ENCODE assay signal across 18 cellular contexts in the genomic region with DNA sequence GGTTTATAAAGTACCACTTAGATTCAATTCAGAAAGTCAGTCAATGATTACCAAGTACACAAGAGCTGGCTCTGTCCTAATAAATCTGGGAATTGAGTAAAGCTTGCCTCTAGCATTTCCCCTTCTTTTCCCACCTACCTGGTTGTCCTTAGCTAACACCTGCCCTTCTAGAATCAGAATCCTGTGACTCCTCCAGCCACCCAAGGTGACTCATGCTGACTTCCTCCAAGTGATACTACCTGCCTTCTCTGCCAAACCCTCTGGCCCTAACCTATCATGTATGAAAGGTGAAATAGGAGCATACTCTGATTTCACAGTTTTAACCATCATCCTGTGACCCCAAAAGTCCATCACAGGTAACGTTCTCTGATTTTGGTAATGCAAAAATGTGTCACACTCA.
DNase-seq lines count a peak whose midpoint lies in the region; ATAC-seq, FAIRE-seq and TF ChIP-seq lines count a peak whose summit lies in the region.
"Had no signal": no experiment of that assay in that cellular context is flagged by ENCODE, and none has a peak within 500 bp of the region (broad histone marks: within the 10 kb centered on the region; RNA-seq: fewer than 3 reads in every experiment).

No MANE protein-coding gene starts in this region.

- no peak overlapping the region for H2BK15ac ChIP-seq in H9 (ENCODE audit: low read depth, low read length)

- H2BK20ac ChIP-seq in H9 (ENCODE audit: low read depth, low read length, poor library complexity, severe bottlenecking), result no peak overlapping the region

- H2BK120ac ChIP-seq in H9 (ENCODE audit: low read depth, low read length, poor library complexity, severe bottlenecking), result no peak overlapping the region

- H3K4me2 ChIP-seq in H9 (ENCODE audit: insufficient read depth, insufficient read length, low read length), result no peak overlapping the region
- H3K4me2 ChIP-seq: BLaER1 had no signal

- no peaks in the 10 kb centered on the region for H3K23me2 ChIP-seq in H9 (ENCODE audit: insufficient read length, low read depth, low read length, poor library complexity, severe bottlenecking)

- FAIRE-seq in pancreas (lab: Jason Lieb, UNC), result no peak

- H3K27me3 ChIP-seq in H9 (ENCODE audit: insufficient read depth, low read length) (no peaks in the 10 kb centered on the region), pancreas (no peaks in the 10 kb centered on the region)
- H3K27me3 ChIP-seq: adrenal gland, BLaER1, gastroesophageal sphincter had no signal

- no peaks in the 10 kb centered on the region for H4K20me1 ChIP-seq in H9 (ENCODE audit: control insufficient read depth, insufficient read depth, insufficient read length)
- H4K20me1 ChIP-seq: BLaER1 had no signal

- H3K4me1 ChIP-seq in H9 (ENCODE audit: insufficient read depth, low read length) (no peaks in the 10 kb centered on the region), pancreas (peaks cover 16 to 23% (median 18%) of the 10 kb centered on the region in 3 donors)
- H3K4me1 ChIP-seq: adrenal gland, BLaER1, gastroesophageal sphincter had no signal

- no peak overlapping the region for H4K5ac ChIP-seq in H9 (ENCODE audit: insufficient read length, low read depth, low read length)

- ATAC-seq in WTC11 (peak; percentile 32; the same call in 1 of the 2 replicates), pancreas (peak; percentile 91 to 93 (median 92)), GM18502 (IDR thresholded peaks at IDR 0.05; ENCODE audit: poor library complexity, unreplicated experiment) (no peak)
- ATAC-seq: gastroesophageal sphincter had no signal

- POLR2A ChIA-PET in WTC11 (lab: Charles Lee), result no interaction called here

- H3K4me3 Mint-ChIP-seq in H9 (no peak overlapping the region), WTC11 (no peak overlapping the region)
- H3K4me3 Mint-ChIP-seq: IgD-negative memory B cell, immature natural killer cell had no signal

- H3K9me3 Mint-ChIP-seq in H9 (no peaks in the 10 kb centered on the region), WTC11 (no peaks in the 10 kb centered on the region)
- H3K9me3 Mint-ChIP-seq: activated T-helper 2 cell treated with anti-CD3 and anti-CD28 coated beads, Interferon-gamma antibody, Interleukin-2, Interleukin-4, amounts not matched to agents 10 μg/mL and 5 μg/mL and 100 μg/mL, durations not matched to agents 14 hours and 24 hours and 36 hours; IgD-negative memory B cell; immature natural killer cell had no signal

- H2BK5ac ChIP-seq in H9 (ENCODE audit: insufficient read length, low read length), result no peak overlapping the region

- no peak overlapping the region for H3K4ac ChIP-seq in H9 (ENCODE audit: low read depth, low read length)

- no peak for TF ChIP-seq CTCF in H9 (conservative IDR thresholded peaks at IDR 0.05)
- no peak for TF ChIP-seq CTCF in WTC11 (IDR thresholded peaks at IDR 0.05)
- TF ChIP-seq CTCF in pancreas (IDR thresholded peaks at IDR 0.05), result no peak

- H3K4me3 ChIP-seq in pancreas, result no peak overlapping the region
- H3K4me3 ChIP-seq: adrenal gland, BLaER1, gastroesophageal sphincter, thoracic aorta had no signal

- H3K23ac ChIP-seq in H9 (ENCODE audit: insufficient read length, low read depth, low read length), result no peak overlapping the region

- no peak overlapping the region for H4K91ac ChIP-seq in H9 (ENCODE audit: insufficient read length, low read depth, low read length)

- no peak overlapping the region for H3K14ac ChIP-seq in H9 (ENCODE audit: insufficient read depth, low read length)

- no peaks in the 10 kb centered on the region for H3K79me2 ChIP-seq in H9 (ENCODE audit: insufficient read depth, low read length)

- peak overlapping the region in 2 of 3 experiments; percentile 73 to 85; a peak in 4 of 7 replicates for H3K27ac Mint-ChIP-seq in H9
- peak overlapping the region; percentile 32; the same call in 1 of the 2 replicates for H3K27ac Mint-ChIP-seq in WTC11
- H3K27ac Mint-ChIP-seq: activated T-helper 2 cell treated with anti-CD3 and anti-CD28 coated beads, Interferon-gamma antibody, Interleukin-2, Interleukin-4, amounts not matched to agents 10 μg/mL and 5 μg/mL and 100 μg/mL, durations not matched to agents 14 hours and 24 hours and 36 hours; IgD-negative memory B cell had no signal

- no peak overlapping the region for H2BK12ac ChIP-seq in H9 (ENCODE audit: insufficient read length, low read depth, low read length)

- peaks cover 7 to 8% of the 10 kb centered on the region in 2 experiments for H3K4me1 Mint-ChIP-seq in H9
- no peaks in the 10 kb centered on the region for H3K4me1 Mint-ChIP-seq in WTC11

- DNase-seq in H9 (no peak), WTC11 (ENCODE audit: low spot score) (no peak), iPS-NIHi7 (ENCODE audit: extremely low spot score) (peak; percentile 11), pancreas (peak in 4 of 6 donors; percentile 24 to 50 (median 39)), SKM-1 (lab: John Stamatoyannopoulos, UW; ENCODE audit: unreplicated experiment) (no peak)
- DNase-seq in stimulated activated naive CD4-positive, alpha-beta T cell treated with Interleukin-2 at 50 U/mL for 16 hours (lab: John Stamatoyannopoulos, UW), result no peak
- DNase-seq: adrenal gland; immature natural killer cell; midbrain; stimulated activated CD4-positive, alpha-beta T cell treated with anti-CD3 and anti-CD28 coated beads, Interleukin-4, amount 100 ng/mL, for 24 hours; stimulated activated CD8-positive, alpha-beta memory T cell treated with anti-CD3 and anti-CD28 coated beads, Interleukin-4, amount 100 ng/mL, for 48 hours; T-helper 2 cell had no signal

- H3K79me1 ChIP-seq in H9 (ENCODE audit: insufficient read depth, low read depth, low read length, poor library complexity, severe bottlenecking), result no peaks in the 10 kb centered on the region

- no peaks in the 10 kb centered on the region for H3K36me3 ChIP-seq in pancreas
- H3K36me3 ChIP-seq: adrenal gland, gastroesophageal sphincter, thoracic aorta had no signal

- no CpG with 5 or more reads among the region's 1 CpG for WGBS in H9 (ENCODE audit: extremely low coverage, insufficient read length, low lambda C conversion rate)
- 44 to 46% methylated on average over 1 of the region's 1 CpG for WGBS in pancreas, 2 donors

- CTCF ChIA-PET in WTC11 (lab: Charles Lee), result no interaction called here

- H3K27ac ChIP-seq in H9 (ENCODE audit: insufficient read length, low read depth, low read length) (no peak overlapping the region), pancreas (peak overlapping the region; percentile 13 to 72 (median 26))
- H3K27ac ChIP-seq: adrenal gland, BLaER1, gastroesophageal sphincter, thoracic aorta had no signal

- H3K36me3 Mint-ChIP-seq in H9 (ENCODE audit: insufficient read depth in 1 of 3, low read depth in 3 of 3) (no peaks in the 10 kb centered on the region), WTC11 (no peaks in the 10 kb centered on the region)
- H3K36me3 Mint-ChIP-seq: IgD-negative memory B cell, immature natural killer cell had no signal

- H3K9me3 ChIP-seq in H9 (ENCODE audit: control insufficient read depth, low read depth, low read length) (no peaks in the 10 kb centered on the region), pancreas (no peaks in the 10 kb centered on the region)
- H3K9me3 ChIP-seq: adrenal gland, BLaER1, gastroesophageal sphincter, thoracic aorta had no signal

- intact Hi-C loops in pancreas (cut with DNase I), result no loop called here

- H3K27me3 Mint-ChIP-seq in H9 (ENCODE audit: low read depth), result no peaks in the 10 kb centered on the region
- H3K27me3 Mint-ChIP-seq in WTC11 (ENCODE audit: low read depth), result no peaks in the 10 kb centered on the region
- H3K27me3 Mint-ChIP-seq: IgD-negative memory B cell had no signal

- H3K9ac ChIP-seq in H9 (ENCODE audit: extremely low read depth, insufficient read length, low read length), result no peak overlapping the region
- H3K9ac ChIP-seq: BLaER1 had no signal

- no peak overlapping the region for H2AK5ac ChIP-seq in H9 (ENCODE audit: insufficient read length, low read length)

- H4K8ac ChIP-seq in H9 (replicated peaks; ENCODE audit: insufficient read length, low read depth, low read length), result no peak overlapping the region

- H3K56ac ChIP-seq in H9 (ENCODE audit: insufficient read length, low read depth, low read length), result no peak overlapping the region

- no peak overlapping the region for H3K18ac ChIP-seq in H9 (ENCODE audit: insufficient read length, low read depth, low read length)

- no peak overlapping the region for H3T11ph ChIP-seq in H9 (ENCODE audit: low read length)

- no peak overlapping the region for H2AFZ ChIP-seq in H9 (ENCODE audit: low read length)

TF ChIP-seq in WTC11, 78 proteins besides CTCF, POLR2A, EP300 and RAD21 (continues in another document):
- TF ChIP-seq, protein P1, sequence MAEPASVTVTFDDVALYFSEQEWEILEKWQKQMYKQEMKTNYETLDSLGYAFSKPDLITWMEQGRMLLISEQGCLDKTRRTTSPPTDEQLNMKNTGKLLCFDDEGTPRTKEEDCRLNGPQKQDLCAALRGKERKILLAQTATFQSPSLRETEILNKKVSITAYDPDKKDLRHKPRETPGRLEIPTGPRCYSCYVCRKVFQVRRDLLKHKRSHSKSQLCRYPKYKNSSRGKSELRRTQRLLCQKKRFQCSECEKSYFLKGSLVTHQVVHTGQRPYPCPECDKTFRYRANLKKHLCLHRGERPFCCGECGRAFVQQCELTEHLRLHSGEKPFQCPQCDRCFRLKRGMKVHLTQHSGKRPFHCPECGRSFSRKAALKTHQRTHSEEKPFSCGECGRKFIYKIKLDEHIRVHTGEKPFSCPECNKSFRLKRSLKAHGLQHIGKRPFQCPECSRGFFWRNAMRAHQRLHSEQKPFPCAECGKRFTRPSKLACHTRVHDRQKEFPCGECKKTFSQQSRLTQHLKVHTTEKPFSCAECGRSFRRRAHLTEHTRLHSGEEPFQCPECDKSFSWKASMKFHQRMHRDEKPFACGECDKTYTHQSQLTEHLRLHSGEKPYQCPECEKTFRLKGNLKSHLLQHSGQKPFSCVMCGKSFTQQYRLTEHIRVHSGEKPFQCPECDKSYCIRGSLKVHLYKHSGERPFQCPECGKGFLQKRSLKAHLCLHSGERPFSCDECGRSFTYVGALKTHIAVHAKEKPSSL (CRISPR knock-in tag; conservative IDR thresholded peaks at IDR 0.05), result no peak
- no peak for TF ChIP-seq PRRX2 (CRISPR knock-in tag; IDR thresholded peaks at IDR 0.05)
- no peak for TF ChIP-seq ESRRA (CRISPR knock-in tag; IDR thresholded peaks at IDR 0.05; ENCODE audit: borderline replicate concordance)
- no peak for TF ChIP-seq ZNF138 (CRISPR knock-in tag; conservative IDR thresholded peaks at IDR 0.05)
- no peak for TF ChIP-seq ZNF416 (CRISPR knock-in tag; IDR thresholded peaks at IDR 0.05)
- TF ChIP-seq JAZF1 (CRISPR knock-in tag; IDR thresholded peaks at IDR 0.05), result no peak

Comparison
In these comparisons a context has a peak if more than half of its experiments do, and no peak if none do; other contexts are left out.
1. DNase-seq: peak in iPS-NIHi7 (single experiment) and pancreas (4 of 6); none in H9 (single experiment), WTC11 (single experiment), stimulated activated naive CD4-positive, alpha-beta T cell treated with Interleukin-2 at 50 U/mL for 16 hours (single experiment) and SKM-1 (single experiment).